19 cellular contexts compared by ENCODE assay signal in the genomic region with DNA sequence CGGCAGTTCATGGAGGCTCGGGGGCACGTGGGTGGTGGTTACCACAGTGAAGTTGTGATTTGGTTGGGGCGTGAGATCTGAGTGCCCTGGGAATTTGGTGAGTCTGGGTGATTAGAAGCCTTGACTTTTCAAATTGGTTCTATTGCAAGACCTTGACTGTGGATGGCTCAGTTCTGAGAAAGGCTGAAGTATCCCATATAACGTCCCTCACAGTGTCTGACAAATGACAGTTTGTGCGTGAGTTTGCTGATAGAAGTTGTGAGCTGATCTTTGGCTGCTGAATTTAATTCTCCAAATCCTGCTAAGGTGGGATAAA. TPM values are rescaled to one million over a fixed set of nuclear protein-coding genes. Genes with fewer than 3 reads are reported as not detected.
DNase-seq lines count a peak whose midpoint lies in the region; ATAC-seq, FAIRE-seq and TF ChIP-seq lines count a peak whose summit lies in the region.
"Had no signal": no experiment of that assay in that cellular context is flagged by ENCODE, and none has a peak within 500 bp of the region (broad histone marks: within the 10 kb centered on the region; RNA-seq: fewer than 3 reads in every experiment).

No MANE protein-coding gene starts in this region.

- TF ChIP-seq POLR2A in NB4 (IDR thresholded peaks at IDR 0.05; ENCODE audit: extremely low read depth, insufficient read length) (no peak), K562 (conservative IDR thresholded peaks at IDR 0.05) (no peak)

- peak; percentile 4 to 14 for ATAC-seq in activated naive CD4-positive, alpha-beta T cell treated with anti-CD3 and anti-CD28 coated beads, Interleukin-2, amount 50 U/mL, for 72 hours
- peak; percentile 6 for ATAC-seq in K562
- ATAC-seq in stimulated activated naive B cell treated with anti-CD40 and anti-IgM and Interleukin-4, amounts not matched to agents 10 μg/mL and 1 μg/mL and 100 μg/mL, for 72 hours (replicated peaks): peak; percentile 21 to 23

- 2% methylated on average over 6 of the region's 6 CpGs for WGBS in K562 (ENCODE audit: insufficient coverage, low coverage, missing lambda C conversion rate)

- H3K4me1 Mint-ChIP-seq in stimulated activated naive B cell treated with anti-CD40 and anti-IgM and Interleukin-4, amounts not matched to agents 10 μg/mL and 1 μg/mL and 100 μg/mL, for 72 hours: peaks cover 0 to 3% of the 10 kb centered on the region in 2 donors

- CTCF ChIA-PET in K562 (lab: Yijun Ruan, JAX; ENCODE audit: low intra/inter-chr PET ratio): no interaction called here

- peak overlapping the region in 1 of 2 donors; percentile 50 for H3K4me3 Mint-ChIP-seq in stimulated activated naive B cell treated with anti-CD40 and anti-IgM and Interleukin-4, amounts not matched to agents 10 μg/mL and 1 μg/mL and 100 μg/mL, for 72 hours
- H3K4me3 Mint-ChIP-seq: activated CD4-positive, alpha-beta memory T cell treated with anti-CD3 and anti-CD28 coated beads for 36 hours; CD4-positive, CD25-positive, alpha-beta regulatory T cell had no signal

- no peaks in the 10 kb centered on the region for H3K9me3 Mint-ChIP-seq in activated naive CD4-positive, alpha-beta T cell treated with anti-CD3 and anti-CD28 coated beads, Interleukin-2, amount 50 U/mL, for 72 hours
- H3K9me3 Mint-ChIP-seq in stimulated activated naive B cell treated with anti-CD40 and anti-IgM and Interleukin-4, amounts not matched to agents 10 μg/mL and 1 μg/mL and 100 μg/mL, for 72 hours: no peaks in the 10 kb centered on the region
- H3K9me3 Mint-ChIP-seq: activated CD4-positive, alpha-beta memory T cell treated with anti-CD3 and anti-CD28 coated beads for 36 hours had no signal

- H3K27ac Mint-ChIP-seq in activated naive CD4-positive, alpha-beta T cell treated with anti-CD3 and anti-CD28 coated beads, Interleukin-2, amount 50 U/mL, for 72 hours: peak overlapping the region in 1 of 2 donors; percentile 22
- H3K27ac Mint-ChIP-seq in stimulated activated naive B cell treated with anti-CD40 and anti-IgM and Interleukin-4, amounts not matched to agents 10 μg/mL and 1 μg/mL and 100 μg/mL, for 72 hours: peak overlapping the region; percentile 76
- H3K27ac Mint-ChIP-seq: activated CD4-positive, alpha-beta memory T cell treated with anti-CD3 and anti-CD28 coated beads for 36 hours had no signal

- 0 out of 3 replicates have a peak overlapping the region, but pooled peaks have one; percentile 10 for H3K27ac ChIP-seq in K562 (ENCODE audit: extremely low read depth, low read depth, low read length)
- no peak overlapping the region for H3K27ac ChIP-seq in MM.1S (ENCODE audit: low read length)
- H3K27ac ChIP-seq: gastroesophageal sphincter, neutrophil, upper lobe of right lung had no signal

- TF ChIP-seq RAD21 in K562 (CRISPR knock-in tag; conservative IDR thresholded peaks at IDR 0.05 in 1 of 2, IDR thresholded peaks at IDR 0.05 in 1 of 2): no peak

- H2AFZ ChIP-seq in K562 (ENCODE audit: low read depth, low read length): no peak overlapping the region
- H2AFZ ChIP-seq in MM.1S (ENCODE audit: low read length): no peak overlapping the region

- POLR2A ChIA-PET in K562 (lab: Yijun Ruan, JAX): interaction anchor here (0.6 to 3.9 kb wide), 7 partner anchors 9 to 1967 kb away, joined by 3 to 32 read pairs (median 6); a partner anchor contains a TSS

- peaks cover 9 to 10% of the 10 kb centered on the region in 2 donors for H3K36me3 Mint-ChIP-seq in activated naive CD4-positive, alpha-beta T cell treated with anti-CD3 and anti-CD28 coated beads, Interleukin-2, amount 50 U/mL, for 72 hours
- peaks cover 30 to 49% of the 10 kb centered on the region in 2 donors for H3K36me3 Mint-ChIP-seq in stimulated activated naive B cell treated with anti-CD40 and anti-IgM and Interleukin-4, amounts not matched to agents 10 μg/mL and 1 μg/mL and 100 μg/mL, for 72 hours

- H3K9ac ChIP-seq in K562 (ENCODE audit: insufficient read depth in 1 of 2, low read depth in 2 of 2, low read length in 2 of 2): peak overlapping the region; percentile 12 to 90; a peak in 2 of 4 replicates
- H3K9ac ChIP-seq in MM.1S (ENCODE audit: low read length): no peak overlapping the region

- H3K27me3 ChIP-seq in K562 (ENCODE audit: control insufficient read depth in 2 of 2, insufficient read depth in 2 of 2, low read length in 2 of 2) (no peaks in the 10 kb centered on the region), MM.1S (replicated peaks; ENCODE audit: insufficient read depth, low read length) (no peaks in the 10 kb centered on the region)
- H3K27me3 ChIP-seq: gastroesophageal sphincter, neutrophil, upper lobe of right lung had no signal

- H3K36me3 ChIP-seq in K562 (ENCODE audit: control insufficient read depth, insufficient read depth, low read length) (peaks cover 42% of the 10 kb centered on the region), MM.1S (replicated peaks; ENCODE audit: insufficient read depth, low read length) (peaks cover 12% of the 10 kb centered on the region; the same call in 1 of the 2 replicates)

- H3K9me1 ChIP-seq in K562 (ENCODE audit: control insufficient read depth, insufficient read depth, low read length): no peaks in the 10 kb centered on the region

- no peaks in the 10 kb centered on the region for H3K27me3 Mint-ChIP-seq in stimulated activated naive B cell treated with anti-CD40 and anti-IgM and Interleukin-4, amounts not matched to agents 10 μg/mL and 1 μg/mL and 100 μg/mL, for 72 hours
- H3K27me3 Mint-ChIP-seq: activated CD4-positive, alpha-beta memory T cell treated with anti-CD3 and anti-CD28 coated beads for 36 hours; activated naive CD8-positive, alpha-beta T cell; CD4-positive, CD25-positive, alpha-beta regulatory T cell had no signal

- H3K9me3 ChIP-seq in K562 (replicated peaks; ENCODE audit: control insufficient read depth, insufficient read depth, low read depth, low read length) (no peaks in the 10 kb centered on the region), MM.1S (replicated peaks; ENCODE audit: insufficient read depth, low read length) (no peaks in the 10 kb centered on the region)
- H3K9me3 ChIP-seq: gastroesophageal sphincter, HAP-1, neutrophil, upper lobe of right lung had no signal

- H3K4me2 ChIP-seq in K562 (ENCODE audit: insufficient read depth, low read length) (peak overlapping the region; percentile 74), MM.1S (ENCODE audit: low read depth, low read length) (no peak overlapping the region)

- in situ Hi-C loops in K562 (cut with MboI): no loop called here
- in situ Hi-C loops in GM13976 (cut with MboI; ENCODE audit: low sequenced_read_pairs, unreplicated experiment): no loop called here

- no TSS peak for BruUV-seq in K562 (replicated peaks; lab: Mats Ljungman, UMichigan)

- intact Hi-C loops in K562 (cut with micrococcal nuclease): no loop called here

- H3F3A ChIP-seq in MM.1S (ENCODE audit: insufficient read depth, low read length): peaks cover 67% of the 10 kb centered on the region

- TF ChIP-seq CTCF in NB4 (IDR thresholded peaks at IDR 0.05; ENCODE audit: low read depth, low read length) (no peak), K562 (IDR thresholded peaks at IDR 0.05 in 2 of 3, conservative IDR thresholded peaks at IDR 0.05 in 1 of 3; ENCODE audit: insufficient read depth in 2 of 3, low read depth in 1 of 3, low read length in 3 of 3) (no peak), GM13976 (IDR thresholded peaks at IDR 0.05; ENCODE audit: borderline replicate concordance, control extremely low read depth, extremely low read depth, insufficient read depth, missing control alignments) (no peak), MM.1S (IDR thresholded peaks at IDR 0.05; ENCODE audit: low read length) (no peak)

- H3K4me3 ChIP-seq in NB4 (ENCODE audit: low read depth, low read length): no peak overlapping the region
- peak overlapping the region; percentile 9; the same call in 1 of the 2 replicates for H3K4me3 ChIP-seq in K562
- no peak overlapping the region for H3K4me3 ChIP-seq in MM.1S (ENCODE audit: low read length)
- H3K4me3 ChIP-seq: gastroesophageal sphincter, HAP-1, upper lobe of right lung had no signal

- DNase-seq in activated naive CD4-positive, alpha-beta T cell treated with anti-CD3 and anti-CD28 coated beads, Interleukin-2, amount 50 U/mL, for 72 hours (ENCODE audit: low spot score in 2 of 2): no peak
- no peak for DNase-seq in activated naive CD4-positive, alpha-beta T cell treated with anti-CD3 and anti-CD28 coated beads, Interleukin-2, amount 50 U/mL, for 16 hours
- peak; percentile 40 for DNase-seq in NB4 (ENCODE audit: low read depth)
- no peak for DNase-seq in K562 (ENCODE audit: extremely low read depth in 1 of 4, low spot score in 3 of 4)
- no peak for DNase-seq in stimulated activated naive B cell treated with anti-CD40 and anti-IgM and Interleukin-4, amounts not matched to agents 10 μg/mL and 1 μg/mL and 100 μg/mL, for 72 hours
- DNase-seq in GM13976 (ENCODE audit: low spot score): no peak
- DNase-seq in MM.1S: no peak
- DNase-seq in DMS153 treated with DMSO at 0.1 percent for 48 hours (lab: John Stamatoyannopoulos, UW; ENCODE audit: unreplicated experiment): no peak
- DNase-seq: CD4-positive, CD25-positive, alpha-beta regulatory T cell; DMS79; left cardiac atrium; NCI-H748 treated with DMSO at 0.1 percent for 48 hours; upper lobe of right lung had no signal

- H3K4me1 ChIP-seq in K562 (replicated peaks in 1 of 2; ENCODE audit: control insufficient read depth in 2 of 2, insufficient read depth in 2 of 2, low read length in 2 of 2) (peaks cover 11% of the 10 kb centered on the region in 2 experiments; a peak in 4 of 5 replicates), MM.1S (ENCODE audit: low read length) (no peaks in the 10 kb centered on the region)
- H3K4me1 ChIP-seq: gastroesophageal sphincter, upper lobe of right lung had no signal

- H4K20me1 ChIP-seq in K562 (replicated peaks; ENCODE audit: control insufficient read depth, insufficient read depth, low read length): peaks cover 25% of the 10 kb centered on the region
- H4K20me1 ChIP-seq in MM.1S (ENCODE audit: insufficient read depth, low read length): peaks cover 25% of the 10 kb centered on the region

- no peak for FAIRE-seq in K562 (lab: Jason Lieb, UNC)
- FAIRE-seq: GM18507 had no signal

- no peak for TF ChIP-seq EP300 in K562 (IDR thresholded peaks at IDR 0.05; ENCODE audit: low read length)

- no peaks in the 10 kb centered on the region for H3K9me2 ChIP-seq in MM.1S (replicated peaks; ENCODE audit: insufficient read depth, low read length)

- peaks cover 23% of the 10 kb centered on the region for H3K79me2 ChIP-seq in K562 (ENCODE audit: control insufficient read depth, insufficient read depth, low read length)
- peaks cover 14% of the 10 kb centered on the region for H3K79me2 ChIP-seq in MM.1S (ENCODE audit: low read length)

RNA-seq across cellular contexts. Expression of a gene that starts 0.5 kb away (rescaled TPM):
- total RNA-seq in activated naive CD4-positive, alpha-beta T cell treated with anti-CD3 and anti-CD28 coated beads, Interleukin-2, amount 50 U/mL, for 72 hours: under 1 TPM; 0.25 to 0.37 TPM
- 0.44 and 0.46 TPM in 2 replicates for total RNA-seq in K562 (2011; cell fraction: chromatin; rRNA removed; ENCODE audit: low replicate concordance)
- 0.26 and 0.67 TPM in 2 replicates for total RNA-seq in K562 (2011; cell fraction: nucleolus; rRNA removed)
- total RNA-seq in K562 (2011; cell fraction: nucleoplasm; rRNA removed): 0.15 and 0.84 TPM in 2 replicates
- total RNA-seq in K562 (2014; rRNA removed) (0.04 TPM in 1 of 2 replicates, not detected in the other), K562 (2014; rRNA removed; fragmentation: Illumina TruSeq; extraction: Trizol) (0.06 and 0.07 TPM in 2 replicates), K562 (2015; rRNA removed; fragmentation: Illumina TruSeq; extraction: Trizol) (0.11 and 0.18 TPM in 2 replicates), K562 (2021) (0.13 and 0.16 TPM in 2 replicates)
- polyA plus RNA-seq in K562 (2011; rRNA removed) (0.04 and 0.08 TPM in 2 replicates), K562 (2014; fragmentation: Illumina TruSeq; extraction: Trizol) (not detected in 2 replicates), K562 (2014; fragmentation: Nextera tagmentation; extraction: Ambion mirVana) (not detected), K562 (2014; rRNA removed) (0.12 TPM in 1 of 2 replicates, not detected in the other)
- polyA plus RNA-seq in K562 (2011; cell fraction: cytosol; rRNA removed): not detected in 2 replicates
- polyA plus RNA-seq in K562 (2011; cell fraction: nucleus; rRNA removed): 0.15 and 0.20 TPM in 2 replicates
- polyA plus RNA-seq in K562 (2012): 0.08 TPM in 1 of 2 replicates, not detected in the other
- polyA minus RNA-seq in K562 (2011; rRNA and poly(A)+ RNA removed): 0.09 and 0.11 TPM in 2 replicates
- polyA minus RNA-seq in K562 (2011; cell fraction: cytosol; rRNA and poly(A)+ RNA removed): not detected in 2 replicates
- polyA minus RNA-seq in K562 (2011; cell fraction: nucleus; rRNA and poly(A)+ RNA removed): 0.67 and 0.89 TPM in 2 replicates
- polyA plus RNA-seq: CD4-positive, CD25-positive, alpha-beta regulatory T cell had no signal

RNA-seq across cellular contexts. Expression of a gene that starts 11.2 kb away (rescaled TPM):
- total RNA-seq in activated naive CD4-positive, alpha-beta T cell treated with anti-CD3 and anti-CD28 coated beads, Interleukin-2, amount 50 U/mL, for 72 hours: 100 to 1,000 TPM; 148 TPM
- 398 and 1,192 TPM in 2 replicates for total RNA-seq in K562 (2011; cell fraction: chromatin; rRNA removed; ENCODE audit: low replicate concordance)
- 248 and 269 TPM in 2 replicates for total RNA-seq in K562 (2011; cell fraction: nucleolus; rRNA removed)
- total RNA-seq in K562 (2011; cell fraction: nucleoplasm; rRNA removed): 608 and 1,001 TPM in 2 replicates
- total RNA-seq in K562 (2014; rRNA removed) (140 and 148 TPM in 2 replicates), K562 (2014; rRNA removed; fragmentation: Illumina TruSeq; extraction: Trizol) (354 and 388 TPM in 2 replicates), K562 (2015; rRNA removed; fragmentation: Illumina TruSeq; extraction: Trizol) (259 and 301 TPM in 2 replicates), K562 (2021) (166 and 180 TPM in 2 replicates)
- polyA plus RNA-seq in K562 (2011; rRNA removed) (230 and 328 TPM in 2 replicates), K562 (2014; fragmentation: Illumina TruSeq; extraction: Trizol) (184 and 206 TPM in 2 replicates), K562 (2014; fragmentation: Nextera tagmentation; extraction: Ambion mirVana) (100 to 1,000 TPM; 177 to 180 TPM), K562 (2014; rRNA removed) (265 and 294 TPM in 2 replicates)
- polyA plus RNA-seq in K562 (2011; cell fraction: cytosol; rRNA removed): 27.3 and 90.3 TPM in 2 replicates
- 381 and 434 TPM in 2 replicates for polyA plus RNA-seq in K562 (2011; cell fraction: nucleus; rRNA removed)
- polyA plus RNA-seq in K562 (2012): 100 and 143 TPM in 2 replicates
- 611 and 695 TPM in 2 replicates for polyA minus RNA-seq in K562 (2011; rRNA and poly(A)+ RNA removed)
- 123 and 133 TPM in 2 replicates for polyA minus RNA-seq in K562 (2011; cell fraction: cytosol; rRNA and poly(A)+ RNA removed)
- polyA minus RNA-seq in K562 (2011; cell fraction: nucleus; rRNA and poly(A)+ RNA removed): 396 and 579 TPM in 2 replicates
